ENCODE assay signal across 9 cellular contexts in the genomic region with DNA sequence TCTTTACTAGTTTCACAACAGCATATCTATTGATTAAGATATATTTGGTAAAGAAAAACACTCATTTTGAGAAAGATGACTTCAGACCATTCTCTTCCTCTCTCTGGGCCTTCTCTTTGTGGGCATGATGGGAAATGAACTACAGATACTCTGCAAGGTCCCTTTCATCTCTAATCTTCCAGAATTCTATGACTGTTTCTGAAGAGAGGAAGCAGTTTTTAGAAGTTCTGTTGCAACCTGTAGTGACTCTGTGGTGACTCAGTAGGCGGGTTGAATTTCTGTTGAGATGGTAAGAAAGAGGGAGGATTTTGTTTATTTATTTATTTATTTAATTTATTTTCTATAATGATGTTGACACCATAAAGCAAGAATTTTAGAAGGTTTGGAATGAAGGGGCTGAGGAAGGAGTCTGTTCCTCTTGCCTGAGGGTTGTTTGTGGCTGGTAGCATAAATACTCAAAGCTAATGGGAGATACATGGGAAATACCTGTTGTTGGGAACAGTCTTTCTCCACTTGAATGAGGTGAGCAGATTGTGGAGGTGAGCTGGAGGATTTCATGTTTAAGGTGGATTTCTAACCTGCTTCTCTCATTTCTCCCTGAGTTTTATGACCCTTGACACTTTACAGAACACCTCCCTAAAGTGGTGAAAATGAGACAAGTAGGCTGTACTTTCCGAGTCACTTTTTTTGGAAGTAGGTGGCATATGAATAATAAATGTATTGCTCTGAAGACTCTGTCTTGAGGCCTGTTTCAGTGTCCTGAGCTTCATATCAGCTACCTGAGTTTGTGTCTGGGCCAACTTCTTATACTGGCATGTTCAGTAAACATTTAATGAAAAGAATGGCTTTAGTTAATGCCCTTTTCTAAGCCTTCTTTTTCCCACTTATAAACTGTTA. TPM values are rescaled to one million over a fixed set of nuclear protein-coding genes. Genes with fewer than 3 reads are reported as not detected.
DNase-seq lines count a peak whose midpoint lies in the region; ATAC-seq and TF ChIP-seq lines count a peak whose summit lies in the region.
"Had no signal": no experiment of that assay in that cellular context is flagged by ENCODE, and none has a peak within 500 bp of the region (broad histone marks: within the 10 kb centered on the region; RNA-seq: fewer than 3 reads in every experiment).

No MANE protein-coding gene starts in this region.

- H3K27me3 Mint-ChIP-seq in activated naive CD8-positive, alpha-beta T cell: no peaks in the 10 kb centered on the region

- 62 to 85% methylated on average over 2 of the region's 2 CpGs for WGBS in gastroesophageal sphincter (ENCODE audit: low coverage in 1 of 2), 2 donors

- H3K36me3 ChIP-seq in neutrophil (peaks cover 5% of the 10 kb centered on the region), gastroesophageal sphincter (no peaks in the 10 kb centered on the region)

- ATAC-seq in HG02981 (IDR thresholded peaks at IDR 0.05; ENCODE audit: unreplicated experiment) (no peak), HG02610 (IDR thresholded peaks at IDR 0.05; ENCODE audit: unreplicated experiment) (no peak), gastroesophageal sphincter (no peak)
- ATAC-seq: left colon had no signal

- TF ChIP-seq CTCF in NB4 (IDR thresholded peaks at IDR 0.05; ENCODE audit: low read depth, low read length) (no peak), neutrophil (IDR thresholded peaks at IDR 0.05) (no peak), gastroesophageal sphincter (IDR thresholded peaks at IDR 0.05) (no peak)

- H3K4me3 ChIP-seq in NB4 (ENCODE audit: low read depth, low read length) (no peak overlapping the region), neutrophil (ENCODE audit: low read depth in 1 of 2, low read length in 1 of 2) (no peak overlapping the region), gastroesophageal sphincter (no peak overlapping the region)

- H3K4me3 Mint-ChIP-seq in activated naive CD8-positive, alpha-beta T cell: no peak overlapping the region

- H3K9me3 ChIP-seq in neutrophil (no peaks in the 10 kb centered on the region), gastroesophageal sphincter (no peaks in the 10 kb centered on the region)

- H3K27ac Mint-ChIP-seq in activated naive CD8-positive, alpha-beta T cell: peak overlapping the region; percentile 62

- no peaks in the 10 kb centered on the region for H3K9me3 Mint-ChIP-seq in activated naive CD8-positive, alpha-beta T cell (ENCODE audit: low read depth)

- TF ChIP-seq POLR2A in NB4 (IDR thresholded peaks at IDR 0.05; ENCODE audit: extremely low read depth, insufficient read length) (no peak), gastroesophageal sphincter (IDR thresholded peaks at IDR 0.05) (no peak)

- H3K27me3 ChIP-seq in neutrophil: no peaks in the 10 kb centered on the region
- H3K27me3 ChIP-seq in gastroesophageal sphincter: no peaks in the 10 kb centered on the region

- DNase-seq in ELR (ENCODE audit: low read depth): peak; percentile 91
- peak; percentile 88 for DNase-seq in NB4 (ENCODE audit: low read depth)
- DNase-seq in H4 (ENCODE audit: low spot score): no peak
- DNase-seq: left colon had no signal

- no peak for TF ChIP-seq EP300 in gastroesophageal sphincter (IDR thresholded peaks at IDR 0.05)

- H3K27ac ChIP-seq in neutrophil (peak overlapping the region; percentile 38), gastroesophageal sphincter (peak overlapping the region in 1 of 4 donors; percentile 60)

- H3K4me1 Mint-ChIP-seq in activated naive CD8-positive, alpha-beta T cell (ENCODE audit: low read depth): peaks cover 33% of the 10 kb centered on the region

- H3K4me1 ChIP-seq in neutrophil (ENCODE audit: control insufficient read depth in 1 of 2, insufficient read depth in 1 of 2, low read depth in 1 of 2, low read length in 1 of 2): peaks cover 5 to 8% of the 10 kb centered on the region in 2 experiments
- peaks cover 0 to 55% (median 4%) of the 10 kb centered on the region in 3 donors for H3K4me1 ChIP-seq in gastroesophageal sphincter

- H3K36me3 Mint-ChIP-seq in activated naive CD8-positive, alpha-beta T cell: peaks cover 9% of the 10 kb centered on the region

RNA-seq across cellular contexts. Expression of a gene that starts 15.0 kb away (rescaled TPM):
- total RNA-seq in H4 (2014; rRNA removed; shearing (Covaris generic)): 14.1 and 18.5 TPM in 2 replicates
- 10 to 100 TPM; 45.4 to 71.0 (median 58.7) TPM for total RNA-seq in gastroesophageal sphincter

RNA-seq across cellular contexts. Expression of a gene that starts 18.8 kb away (rescaled TPM):
- total RNA-seq in H4 (2014; rRNA removed; shearing (Covaris generic)): 0.76 and 0.99 TPM in 2 replicates
- total RNA-seq in gastroesophageal sphincter: 10 to 100 TPM in 3 of 4 donors, 1 to 10 TPM in 1; 3.6 to 14.9 (median 11.9) TPM
